Comparison of ENCODE assay signal across 1 cellular context in genomic region chr1:68916227-68916853, GRCh38.
TF ChIP-seq lines count a peak whose summit lies in the region.

No MANE protein-coding gene starts in this region.

TF ChIP-seq in SK-N-SH, 30 proteins besides CTCF, POLR2A, EP300 and RAD21 (continued from another document):
- TF ChIP-seq TAF1 (IDR thresholded peaks at IDR 0.05; ENCODE audit: borderline replicate concordance, low read depth, low read length) (no peak), IRF3 (IDR thresholded peaks at IDR 0.05; ENCODE audit: low read depth, low read length) (no peak)
